Comparison of ENCODE assay signal across 22 cellular contexts in the genomic region with DNA sequence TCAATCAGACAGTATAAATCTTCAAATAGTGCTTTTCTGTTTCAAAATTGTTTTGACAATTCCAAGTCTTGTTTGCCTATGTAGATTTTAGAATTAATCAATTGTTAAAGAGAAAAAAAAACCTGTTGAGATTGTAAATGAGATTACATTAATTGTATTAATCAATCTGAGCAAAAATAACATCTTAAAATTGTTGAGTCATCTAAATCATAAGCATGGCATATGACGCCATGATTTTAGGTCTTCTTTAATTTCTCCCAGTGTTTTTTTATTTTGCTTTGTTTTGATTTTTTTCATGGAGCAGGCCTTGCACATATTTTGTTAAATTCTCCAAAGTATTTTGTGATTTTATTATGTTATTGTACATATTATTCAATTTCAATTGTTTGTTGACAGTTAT.
DNase-seq lines count a peak whose midpoint lies in the region; ATAC-seq, FAIRE-seq and TF ChIP-seq lines count a peak whose summit lies in the region.
"Had no signal": no experiment of that assay in that cellular context is flagged by ENCODE, and none has a peak within 500 bp of the region (broad histone marks: within the 10 kb centered on the region; RNA-seq: fewer than 3 reads in every experiment).

No MANE protein-coding gene starts in this region.

- DNase-seq in HepG2 (ENCODE audit: low spot score) (no peak), right lobe of liver (no peak), IMR-90 (no peak), frontal cortex (ENCODE audit: low spot score in 2 of 2) (no peak)
- DNase-seq in T-helper 2 cell treated with Interferon-gamma antibody and Interleukin-4, amounts not matched to agents 5 μg/mL and 100 μg/mL, for 36 hours (ENCODE audit: low spot score): no peak
- DNase-seq: ACHN; BE2C; C1 segment of cervical spinal cord; CD4-positive, alpha-beta memory T cell; CD4-positive, CD25-positive, alpha-beta regulatory T cell; CD8-positive, alpha-beta memory T cell; COR-L47; DMS79 treated with DMSO at 0.1 percent for 48 hours; GF-D8 had no signal

- H3K56ac ChIP-seq in IMR-90 (ENCODE audit: extremely low read depth, insufficient read depth, low read length): no peak overlapping the region

- no peaks in the 10 kb centered on the region for H3K9me1 ChIP-seq in IMR-90 (ENCODE audit: insufficient read depth, low read length)

- no peak for ATAC-seq in HepG2
- ATAC-seq in right lobe of liver: no peak
- no peak for ATAC-seq in IMR-90 (ENCODE audit: low read depth)
- ATAC-seq in HG03354 (IDR thresholded peaks at IDR 0.05; ENCODE audit: poor library complexity, severe bottlenecking, unreplicated experiment): no peak
- ATAC-seq in GM18502 (IDR thresholded peaks at IDR 0.05; ENCODE audit: poor library complexity, unreplicated experiment): no peak

- no peaks in the 10 kb centered on the region for H3K36me3 Mint-ChIP-seq in T-helper 2 cell treated with Interferon-gamma antibody and Interleukin-4, amounts not matched to agents 5 μg/mL and 100 μg/mL, for 36 hours (ENCODE audit: low read depth)
- H3K36me3 Mint-ChIP-seq: CD14-positive monocyte; CD4-positive, alpha-beta memory T cell; CD4-positive, CD25-positive, alpha-beta regulatory T cell; CD8-positive, alpha-beta memory T cell had no signal

- POLR2A ChIA-PET in HepG2 (lab: Yijun Ruan, JAX): no interaction called here
- POLR2A ChIA-PET in IMR-90 (lab: Charles Lee; ENCODE audit: unreplicated experiment): no interaction called here

- no peaks in the 10 kb centered on the region for H3K4me1 ChIP-seq in HepG2 (ENCODE audit: insufficient read depth, low read length)
- H3K4me1 ChIP-seq in right lobe of liver: peaks cover 0 to 22% (median 2%) of the 10 kb centered on the region in 4 donors
- H3K4me1 ChIP-seq in IMR-90 (ENCODE audit: control insufficient read depth, insufficient read depth, low read length): no peaks in the 10 kb centered on the region
- H3K4me1 ChIP-seq: BE2C, BLaER1 had no signal

- H3K9ac ChIP-seq in HepG2 (ENCODE audit: insufficient read depth, low read depth, low read length) (no peak overlapping the region), IMR-90 (ENCODE audit: low read depth, low read length) (no peak overlapping the region)
- H3K9ac ChIP-seq: BLaER1 had no signal

- no peak overlapping the region for H3K4me2 ChIP-seq in HepG2 (ENCODE audit: low read depth, low read length)
- H3K4me2 ChIP-seq in IMR-90 (ENCODE audit: low read depth, low read length): no peak overlapping the region
- H3K4me2 ChIP-seq: BLaER1 had no signal

- CTCF ChIA-PET in HepG2 (lab: Yijun Ruan, JAX; ENCODE audit: low intra/inter-chr PET ratio, low total read pairs) (no interaction called here), IMR-90 (lab: Yijun Ruan, JAX) (no interaction called here)

- peaks cover 3% of the 10 kb centered on the region for H3K9me3 Mint-ChIP-seq in T-helper 2 cell treated with Interferon-gamma antibody and Interleukin-4, amounts not matched to agents 5 μg/mL and 100 μg/mL, for 36 hours

- TF ChIP-seq RAD21 in HepG2 (CRISPR knock-in tag; IDR thresholded peaks at IDR 0.05) (no peak), IMR-90 (IDR thresholded peaks at IDR 0.05; ENCODE audit: low read length) (no peak)

- H2AK5ac ChIP-seq in IMR-90 (ENCODE audit: low read depth, low read length): no peak overlapping the region

- H3K18ac ChIP-seq in IMR-90 (ENCODE audit: low read depth, low read length): no peak overlapping the region

- H3K27me3 ChIP-seq in HepG2 (ENCODE audit: control insufficient read depth in 1 of 2, insufficient read depth in 2 of 2, low read length in 2 of 2) (no peaks in the 10 kb centered on the region), right lobe of liver (no peaks in the 10 kb centered on the region), IMR-90 (ENCODE audit: control insufficient read depth, insufficient read depth, low read length) (no peaks in the 10 kb centered on the region)
- H3K27me3 ChIP-seq: BE2C, BLaER1 had no signal

- H3K4me3 ChIP-seq in HepG2 (replicated peaks in 1 of 3; ENCODE audit: insufficient read depth in 1 of 3, low read depth in 2 of 3, low read length in 3 of 3) (no peak overlapping the region), right lobe of liver (no peak overlapping the region), IMR-90 (ENCODE audit: insufficient read depth, low read depth, low read length) (no peak overlapping the region)
- H3K4me3 ChIP-seq: BLaER1 had no signal

- H3K14ac ChIP-seq in IMR-90 (replicated peaks; ENCODE audit: low read depth, low read length): no peak overlapping the region

- 29% methylated on average over 1 of the region's 1 CpG for WGBS in HepG2 (ENCODE audit: low lambda C conversion rate)
- 95% methylated on average over 1 of the region's 1 CpG for WGBS in right lobe of liver (ENCODE audit: insufficient coverage, low coverage, low lambda C conversion rate, missing lambda C conversion rate)
- no CpG with 5 or more reads among the region's 1 CpG for WGBS in IMR-90 (ENCODE audit: extremely low coverage in 2 of 2, insufficient read length in 1 of 2), 2 experiments

- H4K20me1 ChIP-seq in HepG2 (ENCODE audit: insufficient read depth, low read length): no peaks in the 10 kb centered on the region
- no peaks in the 10 kb centered on the region for H4K20me1 ChIP-seq in IMR-90 (ENCODE audit: insufficient read depth, low read length)
- H4K20me1 ChIP-seq: BLaER1 had no signal

- H2BK120ac ChIP-seq in IMR-90 (ENCODE audit: low read depth, low read length): no peak overlapping the region

- no peaks in the 10 kb centered on the region for H3K79me2 ChIP-seq in HepG2 (ENCODE audit: insufficient read depth, low read length)

- no peak overlapping the region for H2AK9ac ChIP-seq in IMR-90 (replicated peaks; ENCODE audit: low read depth, low read length, poor library complexity)

- in situ Hi-C loops in HepG2 (cut with HindIII; ENCODE audit: extremely low pct_ligation_motif_present, low pct_unique_long_range_greater_than_20kb) (no loop called here), IMR-90 (cut with MboI; ENCODE audit: low sequenced_read_pairs) (no loop called here)

- H2BK5ac ChIP-seq in IMR-90 (ENCODE audit: low read depth, low read length, poor library complexity, severe bottlenecking): no peak overlapping the region

- H2AFZ ChIP-seq in HepG2 (ENCODE audit: low read length): no peak overlapping the region
- H2AFZ ChIP-seq in IMR-90 (replicated peaks; ENCODE audit: low read length, poor library complexity): no peak overlapping the region

- dilution Hi-C loops in IMR-90 (cut with HindIII; ENCODE audit: low sequenced_read_pairs, unreplicated experiment): no loop called here

- no peaks in the 10 kb centered on the region for H3K27me3 Mint-ChIP-seq in T-helper 2 cell treated with Interferon-gamma antibody and Interleukin-4, amounts not matched to agents 5 μg/mL and 100 μg/mL, for 36 hours (ENCODE audit: low read depth)
- H3K27me3 Mint-ChIP-seq: CD4-positive, alpha-beta memory T cell; CD4-positive, CD25-positive, alpha-beta regulatory T cell; CD8-positive, alpha-beta memory T cell had no signal

- no peak overlapping the region for H4K8ac ChIP-seq in IMR-90 (ENCODE audit: low read depth in 2 of 2, low read length in 2 of 2)

- H3K4me3 Mint-ChIP-seq in T-helper 2 cell treated with Interferon-gamma antibody and Interleukin-4, amounts not matched to agents 5 μg/mL and 100 μg/mL, for 36 hours: no peak overlapping the region
- H3K4me3 Mint-ChIP-seq: CD14-positive monocyte; CD4-positive, alpha-beta memory T cell; CD4-positive, CD25-positive, alpha-beta regulatory T cell; CD8-positive, alpha-beta memory T cell had no signal

- H3K9me3 ChIP-seq in HepG2 (ENCODE audit: low read length) (no peaks in the 10 kb centered on the region), right lobe of liver (no peaks in the 10 kb centered on the region), IMR-90 (ENCODE audit: control insufficient read depth, insufficient read depth, low read length) (no peaks in the 10 kb centered on the region)
- H3K9me3 ChIP-seq: BE2C, BLaER1 had no signal

- H3K27ac ChIP-seq in HepG2 (ENCODE audit: extremely low read length, insufficient read depth, low read length) (no peak overlapping the region), right lobe of liver (no peak overlapping the region), IMR-90 (ENCODE audit: insufficient read depth, low read length) (no peak overlapping the region)
- H3K27ac ChIP-seq: 22Rv1, BLaER1 had no signal

- H3K79me1 ChIP-seq in IMR-90 (ENCODE audit: low read depth in 1 of 2, low read length in 2 of 2): no peaks in the 10 kb centered on the region

- no peak for TF ChIP-seq EP300 in HepG2 (IDR thresholded peaks at IDR 0.05; ENCODE audit: low read depth in 2 of 2, low read length in 2 of 2)
- no peak for TF ChIP-seq EP300 in HepG2 (CRISPR knock-in tag; IDR thresholded peaks at IDR 0.05; ENCODE audit: borderline replicate concordance)

- H4K5ac ChIP-seq in IMR-90 (ENCODE audit: low read depth, low read length): no peak overlapping the region

- no peak overlapping the region for H2BK20ac ChIP-seq in IMR-90 (ENCODE audit: low read depth, low read length)

- H4K91ac ChIP-seq in IMR-90 (ENCODE audit: insufficient read depth, low read depth, low read length): no peak overlapping the region

- H3K23ac ChIP-seq in IMR-90 (ENCODE audit: low read depth, low read length): no peak overlapping the region

- FAIRE-seq in HepG2 (lab: Jason Lieb, UNC) (no peak), frontal cortex (lab: Jason Lieb, UNC) (peak; percentile 21)
- FAIRE-seq: G401.6, GM12891, GM18507 had no signal

- no peak overlapping the region for H3K4ac ChIP-seq in IMR-90 (ENCODE audit: low read depth, low read length)

- TF ChIP-seq CTCF in HepG2 (CRISPR knock-in tag; IDR thresholded peaks at IDR 0.05): no peak
- no peak for TF ChIP-seq CTCF in right lobe of liver (IDR thresholded peaks at IDR 0.05)
- TF ChIP-seq CTCF in IMR-90 (conservative IDR thresholded peaks at IDR 0.05; ENCODE audit: low read depth, low read length): no peak

- intact Hi-C loops in HepG2 (cut with micrococcal nuclease; ENCODE audit: unreplicated experiment): no loop called here
- intact Hi-C loops in right lobe of liver (cut with DNase I): no loop called here
- intact Hi-C loops in IMR-90 (cut with micrococcal nuclease): no loop called here

- H3K36me3 ChIP-seq in HepG2 (replicated peaks in 1 of 2; ENCODE audit: control insufficient read depth in 1 of 2, insufficient read depth in 2 of 2, low read length in 2 of 2) (no peaks in the 10 kb centered on the region), right lobe of liver (no peaks in the 10 kb centered on the region), IMR-90 (ENCODE audit: control insufficient read depth, insufficient read depth, low read length) (no peaks in the 10 kb centered on the region)
- H3K36me3 ChIP-seq: BE2C, BLaER1 had no signal

- no peak overlapping the region for H3K27ac Mint-ChIP-seq in T-helper 2 cell treated with Interferon-gamma antibody and Interleukin-4, amounts not matched to agents 5 μg/mL and 100 μg/mL, for 36 hours
- H3K27ac Mint-ChIP-seq: CD14-positive monocyte; CD4-positive, alpha-beta memory T cell; CD4-positive, CD25-positive, alpha-beta regulatory T cell; CD8-positive, alpha-beta memory T cell had no signal

- BruUV-seq in HepG2 (replicated peaks; lab: Mats Ljungman, UMichigan) (no TSS peak), IMR-90 (replicated peaks; lab: Mats Ljungman, UMichigan) (no TSS peak)

- H2BK15ac ChIP-seq in IMR-90 (ENCODE audit: low read depth, low read length): no peak overlapping the region

- H3K4me1 Mint-ChIP-seq in T-helper 2 cell treated with Interferon-gamma antibody and Interleukin-4, amounts not matched to agents 5 μg/mL and 100 μg/mL, for 36 hours (ENCODE audit: low read depth): no peaks in the 10 kb centered on the region
- H3K4me1 Mint-ChIP-seq: CD14-positive monocyte; CD4-positive, alpha-beta memory T cell; CD4-positive, CD25-positive, alpha-beta regulatory T cell; CD8-positive, alpha-beta memory T cell had no signal

- no peak for TF ChIP-seq POLR2A in HepG2 (IDR thresholded peaks at IDR 0.05; ENCODE audit: insufficient read depth in 1 of 2, low read depth in 2 of 2, low read length in 2 of 2)
- TF ChIP-seq POLR2A in right lobe of liver (IDR thresholded peaks at IDR 0.05): no peak
- TF ChIP-seq POLR2A in IMR-90 (IDR thresholded peaks at IDR 0.05; ENCODE audit: low read depth, low read length): no peak
